In the genomic region with DNA sequence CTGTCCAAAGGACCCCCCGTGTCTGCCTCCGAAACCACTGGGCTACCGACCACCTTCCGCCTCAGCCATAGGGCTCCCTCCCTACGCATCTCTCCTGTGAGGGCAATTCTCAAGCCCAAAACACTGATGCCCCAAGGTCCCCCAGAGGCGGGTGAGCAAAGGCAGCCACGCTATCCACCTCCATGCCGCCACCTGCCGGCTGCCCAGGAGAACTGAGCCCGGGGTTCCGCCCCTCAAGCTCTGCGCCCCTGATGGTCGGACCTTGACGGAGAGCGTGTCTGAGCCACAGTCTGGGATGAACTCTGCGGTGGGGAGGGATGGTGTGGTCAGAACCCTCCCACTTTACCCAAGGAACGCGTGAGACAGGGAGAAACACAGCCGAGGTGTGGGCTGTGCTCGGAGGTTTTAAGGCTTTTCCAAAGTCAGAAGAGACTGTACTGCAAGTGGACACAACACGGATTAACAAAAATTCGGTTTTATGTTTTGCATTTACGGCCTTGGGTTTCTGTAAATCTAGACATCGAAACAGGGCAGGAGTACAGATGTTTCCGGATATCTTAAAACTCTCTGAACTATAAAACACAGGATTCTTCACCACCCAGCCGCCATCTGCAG, we compare ENCODE assay signal across 10 cellular contexts.
DNase-seq lines count a peak whose midpoint lies in the region; ATAC-seq and TF ChIP-seq lines count a peak whose summit lies in the region.
"Had no signal": no experiment of that assay in that cellular context is flagged by ENCODE, and none has a peak within 500 bp of the region (broad histone marks: within the 10 kb centered on the region; RNA-seq: fewer than 3 reads in every experiment).

No MANE protein-coding gene starts in this region.

- no peaks in the 10 kb centered on the region for H3K9me3 Mint-ChIP-seq in activated CD4-positive, alpha-beta T cell treated with anti-CD3 and anti-CD28 coated beads for 36 hours (ENCODE audit: low read depth)

- DNase-seq in activated CD4-positive, alpha-beta T cell treated with anti-CD3 and anti-CD28 coated beads for 36 hours, result peak; percentile 51
- DNase-seq in activated CD4-positive, alpha-beta T cell treated with anti-CD3 and anti-CD28 coated beads, Interleukin-2, amount 50 U/mL, for 4 hours, result no peak
- DNase-seq in PC-3 (no peak), esophagus squamous epithelium (lab: John Stamatoyannopoulos, UW) (no peak), sigmoid colon (peak; percentile 64), DMS153 treated with DMSO at 0.1 percent for 48 hours (lab: John Stamatoyannopoulos, UW; ENCODE audit: unreplicated experiment) (no peak), NCI-H510A (lab: John Stamatoyannopoulos, UW) (no peak), SK-N-DZ (ENCODE audit: low spot score) (no peak)
- DNase-seq: BE2C, Kasumi-1 had no signal

- H4K20me1 ChIP-seq in PC-3 (ENCODE audit: low read length), result no peaks in the 10 kb centered on the region

- WGBS in esophagus squamous epithelium, 2 donors, result 87 to 91% methylated on average over 13 to 15 of the region's 26 CpGs
- WGBS in sigmoid colon, 2 donors, result 85 to 93% methylated on average over 26 of the region's 26 CpGs

- H3K4me2 ChIP-seq in PC-3 (ENCODE audit: low read length), result no peak overlapping the region

- no peak overlapping the region for H2AFZ ChIP-seq in PC-3 (ENCODE audit: low read length)

- POLR2A ChIA-PET in activated CD4-positive, alpha-beta T cell treated with anti-CD3 and anti-CD28 coated beads for 36 hours (lab: Charles Lee), result no interaction called here
- POLR2A ChIA-PET in PC-3 (lab: Charles Lee; ENCODE audit: unreplicated experiment), result no interaction called here

- no peaks in the 10 kb centered on the region for H3K36me3 ChIP-seq in PC-3 (ENCODE audit: low read depth, low read length)
- H3K36me3 ChIP-seq in esophagus squamous epithelium, result peaks cover 9 to 48% (median 16%) of the 10 kb centered on the region in 3 donors
- H3K36me3 ChIP-seq in sigmoid colon, result peaks cover 13 to 26% (median 19%) of the 10 kb centered on the region in 4 donors
- H3K36me3 ChIP-seq: BE2C had no signal

- no TSS peak for BruUV-seq in PC-3 (replicated peaks; lab: Mats Ljungman, UMichigan)

- TF ChIP-seq CTCF in PC-3 (conservative IDR thresholded peaks at IDR 0.05; ENCODE audit: low read depth, low read length) (peak; percentile 38), esophagus squamous epithelium (IDR thresholded peaks at IDR 0.05) (peak in 4 of 6 experiments; percentile 10 to 33 (median 20)), sigmoid colon (IDR thresholded peaks at IDR 0.05) (peak; percentile 5 to 64 (median 48))

- TF ChIP-seq POLR2A in esophagus squamous epithelium (IDR thresholded peaks at IDR 0.05) (no peak), sigmoid colon (IDR thresholded peaks at IDR 0.05) (no peak)

- H3K4me3 Mint-ChIP-seq in activated CD4-positive, alpha-beta T cell treated with anti-CD3 and anti-CD28 coated beads for 36 hours, result no peak overlapping the region

- H3K27me3 Mint-ChIP-seq in activated CD4-positive, alpha-beta T cell treated with anti-CD3 and anti-CD28 coated beads for 36 hours, result no peaks in the 10 kb centered on the region

- no peaks in the 10 kb centered on the region for H3K9me2 ChIP-seq in PC-3 (replicated peaks; ENCODE audit: low read length)

- H3K27me3 ChIP-seq in PC-3 (ENCODE audit: low read length), result peaks cover 5% of the 10 kb centered on the region
- no peaks in the 10 kb centered on the region for H3K27me3 ChIP-seq in esophagus squamous epithelium
- no peaks in the 10 kb centered on the region for H3K27me3 ChIP-seq in sigmoid colon
- H3K27me3 ChIP-seq: BE2C had no signal

- ATAC-seq in activated CD4-positive, alpha-beta T cell treated with anti-CD3 and anti-CD28 coated beads for 36 hours, result no peak
- ATAC-seq in PC-3, result no peak

- TF ChIP-seq EP300 in sigmoid colon (IDR thresholded peaks at IDR 0.05), result no peak

- peaks cover 7% of the 10 kb centered on the region for H3K36me3 Mint-ChIP-seq in activated CD4-positive, alpha-beta T cell treated with anti-CD3 and anti-CD28 coated beads for 36 hours (ENCODE audit: low read depth)

- no peak overlapping the region for H3K9ac ChIP-seq in PC-3 (ENCODE audit: low read length)

- no peak overlapping the region for H3K27ac Mint-ChIP-seq in activated CD4-positive, alpha-beta T cell treated with anti-CD3 and anti-CD28 coated beads for 36 hours

- H3K4me3 ChIP-seq in PC-3 (ENCODE audit: low read length) (no peak overlapping the region), esophagus squamous epithelium (no peak overlapping the region), sigmoid colon (no peak overlapping the region)

- CTCF ChIA-PET in activated CD4-positive, alpha-beta T cell treated with anti-CD3 and anti-CD28 coated beads for 36 hours (lab: Charles Lee), result interaction anchor here (0.5 to 0.9 kb wide), 2 partner anchors 18 to 623 kb away, joined by 3 to 4 read pairs; no protein-coding TSS in a partner anchor
- CTCF ChIA-PET in PC-3 (lab: Charles Lee), result interaction anchor here (0.7 kb wide), 1 partner anchor 65 kb away, joined by 3 read pairs; no protein-coding TSS in a partner anchor

- peaks cover 22% of the 10 kb centered on the region for H3K4me1 Mint-ChIP-seq in activated CD4-positive, alpha-beta T cell treated with anti-CD3 and anti-CD28 coated beads for 36 hours

- no peaks in the 10 kb centered on the region for H3F3A ChIP-seq in PC-3 (ENCODE audit: low read length, unreplicated experiment)

- peaks cover 10% of the 10 kb centered on the region for H3K4me1 ChIP-seq in PC-3 (ENCODE audit: insufficient read depth, low read length)
- peaks cover 0 to 11% (median 0%) of the 10 kb centered on the region in 3 donors for H3K4me1 ChIP-seq in esophagus squamous epithelium
- peaks cover 0 to 37% (median 7%) of the 10 kb centered on the region in 4 donors for H3K4me1 ChIP-seq in sigmoid colon
- H3K4me1 ChIP-seq: BE2C had no signal

- H3K27ac ChIP-seq in PC-3 (ENCODE audit: low read length) (no peak overlapping the region), esophagus squamous epithelium (no peak overlapping the region), sigmoid colon (no peak overlapping the region)

- H3K9me3 ChIP-seq in PC-3 (ENCODE audit: low read length) (no peaks in the 10 kb centered on the region), esophagus squamous epithelium (no peaks in the 10 kb centered on the region), sigmoid colon (no peaks in the 10 kb centered on the region)
- H3K9me3 ChIP-seq: BE2C had no signal

- intact Hi-C loops in activated CD4-positive, alpha-beta T cell treated with anti-CD3 and anti-CD28 coated beads for 36 hours (cut with DNase I, micrococcal nuclease), result no loop called here
- intact Hi-C loops in PC-3 (cut with micrococcal nuclease), result no loop called here
- intact Hi-C loops in esophagus squamous epithelium (cut with DNase I), result no loop called here
- intact Hi-C loops in sigmoid colon (cut with DNase I), result no loop called here

- no peaks in the 10 kb centered on the region for H3K79me2 ChIP-seq in PC-3 (ENCODE audit: low read length)

Comparison
In these comparisons a context has a peak if more than half of its experiments do, and no peak if none do; other contexts are left out.
1. DNase-seq: peak in activated CD4-positive, alpha-beta T cell treated with anti-CD3 and anti-CD28 coated beads for 36 hours (single experiment) and sigmoid colon (single experiment); none in activated CD4-positive, alpha-beta T cell treated with anti-CD3 and anti-CD28 coated beads, Interleukin-2, amount 50 U/mL, for 4 hours (0 of 2), PC-3 (single experiment), esophagus squamous epithelium (single experiment), DMS153 treated with DMSO at 0.1 percent for 48 hours (single experiment), NCI-H510A (single experiment) and SK-N-DZ (single experiment).
2. Peak in every context shown above with its lines, with median percentiles within 50 percentile points of each other: CTCF ChIP-seq.